In the genomic region with DNA sequence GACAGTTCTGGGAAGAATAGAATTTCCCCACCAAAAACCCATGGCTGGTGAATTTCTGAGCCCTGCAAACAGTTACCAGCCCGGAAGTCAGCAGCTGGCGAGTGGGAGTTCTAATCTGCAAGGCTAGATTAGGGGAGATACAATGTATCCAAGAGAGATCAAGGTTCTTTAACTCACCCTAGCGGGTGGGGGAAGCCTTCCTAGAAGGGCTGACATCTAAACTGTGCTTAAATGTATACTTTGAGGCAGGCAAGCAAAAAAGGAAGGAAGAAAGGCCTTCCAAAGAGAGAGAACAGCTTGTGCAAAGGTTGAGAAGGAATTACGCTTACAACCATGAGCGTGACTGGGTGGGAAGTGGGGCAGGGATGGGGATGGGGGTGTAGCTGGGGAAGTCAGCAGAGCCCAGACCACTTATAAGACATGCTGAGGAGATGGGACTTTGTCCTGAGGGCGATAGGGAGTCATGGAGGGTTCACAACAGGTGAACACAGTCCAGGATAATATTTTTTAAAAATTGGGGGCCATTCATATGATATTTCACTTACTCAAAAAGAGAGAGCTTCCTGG, we compare ENCODE assay signal across 2 cellular contexts.
TF ChIP-seq lines count a peak whose summit lies in the region.

No MANE protein-coding gene starts in this region.

TF ChIP-seq in A549, 52 proteins besides CTCF, POLR2A, EP300 and RAD21:
- TF ChIP-seq, protein P1, sequence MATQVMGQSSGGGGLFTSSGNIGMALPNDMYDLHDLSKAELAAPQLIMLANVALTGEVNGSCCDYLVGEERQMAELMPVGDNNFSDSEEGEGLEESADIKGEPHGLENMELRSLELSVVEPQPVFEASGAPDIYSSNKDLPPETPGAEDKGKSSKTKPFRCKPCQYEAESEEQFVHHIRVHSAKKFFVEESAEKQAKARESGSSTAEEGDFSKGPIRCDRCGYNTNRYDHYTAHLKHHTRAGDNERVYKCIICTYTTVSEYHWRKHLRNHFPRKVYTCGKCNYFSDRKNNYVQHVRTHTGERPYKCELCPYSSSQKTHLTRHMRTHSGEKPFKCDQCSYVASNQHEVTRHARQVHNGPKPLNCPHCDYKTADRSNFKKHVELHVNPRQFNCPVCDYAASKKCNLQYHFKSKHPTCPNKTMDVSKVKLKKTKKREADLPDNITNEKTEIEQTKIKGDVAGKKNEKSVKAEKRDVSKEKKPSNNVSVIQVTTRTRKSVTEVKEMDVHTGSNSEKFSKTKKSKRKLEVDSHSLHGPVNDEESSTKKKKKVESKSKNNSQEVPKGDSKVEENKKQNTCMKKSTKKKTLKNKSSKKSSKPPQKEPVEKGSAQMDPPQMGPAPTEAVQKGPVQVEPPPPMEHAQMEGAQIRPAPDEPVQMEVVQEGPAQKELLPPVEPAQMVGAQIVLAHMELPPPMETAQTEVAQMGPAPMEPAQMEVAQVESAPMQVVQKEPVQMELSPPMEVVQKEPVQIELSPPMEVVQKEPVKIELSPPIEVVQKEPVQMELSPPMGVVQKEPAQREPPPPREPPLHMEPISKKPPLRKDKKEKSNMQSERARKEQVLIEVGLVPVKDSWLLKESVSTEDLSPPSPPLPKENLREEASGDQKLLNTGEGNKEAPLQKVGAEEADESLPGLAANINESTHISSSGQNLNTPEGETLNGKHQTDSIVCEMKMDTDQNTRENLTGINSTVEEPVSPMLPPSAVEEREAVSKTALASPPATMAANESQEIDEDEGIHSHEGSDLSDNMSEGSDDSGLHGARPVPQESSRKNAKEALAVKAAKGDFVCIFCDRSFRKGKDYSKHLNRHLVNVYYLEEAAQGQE (IDR thresholded peaks at IDR 0.05) = no peak
- no peak for TF ChIP-seq HDAC2 (IDR thresholded peaks at IDR 0.05)
- TF ChIP-seq, protein P2, sequence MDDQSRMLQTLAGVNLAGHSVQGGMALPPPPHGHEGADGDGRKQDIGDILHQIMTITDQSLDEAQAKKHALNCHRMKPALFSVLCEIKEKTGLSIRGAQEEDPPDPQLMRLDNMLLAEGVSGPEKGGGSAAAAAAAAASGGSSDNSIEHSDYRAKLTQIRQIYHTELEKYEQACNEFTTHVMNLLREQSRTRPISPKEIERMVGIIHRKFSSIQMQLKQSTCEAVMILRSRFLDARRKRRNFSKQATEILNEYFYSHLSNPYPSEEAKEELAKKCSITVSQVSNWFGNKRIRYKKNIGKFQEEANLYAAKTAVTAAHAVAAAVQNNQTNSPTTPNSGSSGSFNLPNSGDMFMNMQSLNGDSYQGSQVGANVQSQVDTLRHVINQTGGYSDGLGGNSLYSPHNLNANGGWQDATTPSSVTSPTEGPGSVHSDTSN (IDR thresholded peaks at IDR 0.05) = no peak
- TF ChIP-seq JUNB (IDR thresholded peaks at IDR 0.05) = no peak
- TF ChIP-seq GATA3 (IDR thresholded peaks at IDR 0.05; ENCODE audit: borderline replicate concordance) = no peak
- no peak for TF ChIP-seq NR3C1 (IDR thresholded peaks at IDR 0.05)
- TF ChIP-seq, protein P3, sequence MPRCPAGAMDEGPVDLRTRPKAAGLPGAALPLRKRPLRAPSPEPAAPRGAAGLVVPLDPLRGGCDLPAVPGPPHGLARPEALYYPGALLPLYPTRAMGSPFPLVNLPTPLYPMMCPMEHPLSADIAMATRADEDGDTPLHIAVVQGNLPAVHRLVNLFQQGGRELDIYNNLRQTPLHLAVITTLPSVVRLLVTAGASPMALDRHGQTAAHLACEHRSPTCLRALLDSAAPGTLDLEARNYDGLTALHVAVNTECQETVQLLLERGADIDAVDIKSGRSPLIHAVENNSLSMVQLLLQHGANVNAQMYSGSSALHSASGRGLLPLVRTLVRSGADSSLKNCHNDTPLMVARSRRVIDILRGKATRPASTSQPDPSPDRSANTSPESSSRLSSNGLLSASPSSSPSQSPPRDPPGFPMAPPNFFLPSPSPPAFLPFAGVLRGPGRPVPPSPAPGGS (IDR thresholded peaks at IDR 0.05) = no peak
- TF ChIP-seq HEYL (CRISPR knock-in tag; IDR thresholded peaks at IDR 0.05) = no peak
- no peak for TF ChIP-seq ZSCAN20 (CRISPR knock-in tag; IDR thresholded peaks at IDR 0.05)
- TF ChIP-seq CBX8 (IDR thresholded peaks at IDR 0.05) = no peak
- TF ChIP-seq TP53 (CRISPR knock-in tag; IDR thresholded peaks at IDR 0.05) = no peak
- TF ChIP-seq, protein P4, sequence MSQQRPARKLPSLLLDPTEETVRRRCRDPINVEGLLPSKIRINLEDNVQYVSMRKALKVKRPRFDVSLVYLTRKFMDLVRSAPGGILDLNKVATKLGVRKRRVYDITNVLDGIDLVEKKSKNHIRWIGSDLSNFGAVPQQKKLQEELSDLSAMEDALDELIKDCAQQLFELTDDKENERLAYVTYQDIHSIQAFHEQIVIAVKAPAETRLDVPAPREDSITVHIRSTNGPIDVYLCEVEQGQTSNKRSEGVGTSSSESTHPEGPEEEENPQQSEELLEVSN (IDR thresholded peaks at IDR 0.05; ENCODE audit: borderline replicate concordance, low read depth) = no peak

TF ChIP-seq in SK-N-SH, 30 proteins besides CTCF, POLR2A, EP300 and RAD21:
- TF ChIP-seq CHD2 (IDR thresholded peaks at IDR 0.05; ENCODE audit: low read length, partially characterized antibody) (no peak), FOXM1 (IDR thresholded peaks at IDR 0.05; ENCODE audit: low read depth) (no peak), RFX5 (IDR thresholded peaks at IDR 0.05; ENCODE audit: low read length) (no peak), TEAD4 (IDR thresholded peaks at IDR 0.05; ENCODE audit: borderline replicate concordance, insufficient read depth) (no peak), EZH2phosphoT487 (IDR thresholded peaks at IDR 0.05; ENCODE audit: borderline replicate concordance, low read depth) (no peak), RXRA (IDR thresholded peaks at IDR 0.05; ENCODE audit: borderline replicate concordance, low read depth) (no peak)
